In the genomic region with DNA sequence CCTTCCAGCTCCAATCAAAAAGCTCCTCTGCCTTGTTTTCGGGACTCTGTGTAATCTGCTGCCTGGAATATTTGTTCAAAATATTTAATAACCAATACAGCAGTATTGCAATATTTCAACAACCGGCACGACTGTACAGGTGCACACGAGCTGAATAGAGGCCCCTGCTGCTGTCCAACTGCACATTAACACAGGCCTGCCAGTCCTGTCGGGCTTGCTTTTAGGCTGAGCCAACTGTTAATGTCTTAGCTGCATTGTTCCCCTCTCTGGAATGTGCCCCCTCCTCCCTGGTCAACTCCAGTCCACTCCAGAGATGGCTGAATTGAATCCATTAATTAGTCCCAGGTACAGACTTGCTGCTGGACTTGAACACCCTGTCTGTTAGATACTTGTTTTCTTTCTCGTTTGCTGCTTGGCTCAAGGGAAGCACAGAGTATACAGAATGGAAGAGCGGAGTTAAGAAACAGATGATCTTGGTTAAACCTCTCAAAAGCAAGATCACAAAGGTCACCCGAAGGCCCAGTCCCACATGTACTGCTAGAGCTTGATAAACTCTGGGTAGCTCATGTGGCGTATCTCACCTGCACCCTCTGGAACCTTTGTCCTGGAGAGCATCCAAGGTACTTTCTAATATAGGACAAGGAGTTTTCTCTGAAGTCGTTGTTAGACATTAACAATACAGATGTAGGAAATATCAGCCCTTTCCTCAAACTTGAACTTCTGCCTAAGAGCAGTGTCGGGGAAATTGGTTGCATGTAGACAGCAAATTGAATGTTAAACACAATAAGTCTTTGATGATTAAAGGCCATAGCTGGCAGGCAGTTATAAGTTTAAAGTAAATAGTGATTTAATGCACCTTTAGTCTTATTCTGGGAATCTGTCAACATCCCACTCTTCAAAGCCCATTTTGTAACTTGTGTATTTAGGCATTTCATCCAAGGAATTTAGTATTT, we compare ENCODE assay signal across 1 cellular context.
A peak's percentile ranks its signal among the peaks of the same experiment; 100 is the strongest.
TF ChIP-seq lines count a peak whose summit lies in the region.

No MANE protein-coding gene starts in this region.

TF ChIP-seq in HepG2, 621 proteins besides CTCF, POLR2A, EP300 and RAD21 (continued from another document and continues in another):
- TF ChIP-seq ZNF44 (CRISPR knock-in tag; IDR thresholded peaks at IDR 0.05) = no peak
- TF ChIP-seq PITX1 (CRISPR knock-in tag; IDR thresholded peaks at IDR 0.05) = peak; percentile 77
- TF ChIP-seq GATAD2A (CRISPR knock-in tag; IDR thresholded peaks at IDR 0.05) = peak; percentile 70
- TF ChIP-seq, protein P1, sequence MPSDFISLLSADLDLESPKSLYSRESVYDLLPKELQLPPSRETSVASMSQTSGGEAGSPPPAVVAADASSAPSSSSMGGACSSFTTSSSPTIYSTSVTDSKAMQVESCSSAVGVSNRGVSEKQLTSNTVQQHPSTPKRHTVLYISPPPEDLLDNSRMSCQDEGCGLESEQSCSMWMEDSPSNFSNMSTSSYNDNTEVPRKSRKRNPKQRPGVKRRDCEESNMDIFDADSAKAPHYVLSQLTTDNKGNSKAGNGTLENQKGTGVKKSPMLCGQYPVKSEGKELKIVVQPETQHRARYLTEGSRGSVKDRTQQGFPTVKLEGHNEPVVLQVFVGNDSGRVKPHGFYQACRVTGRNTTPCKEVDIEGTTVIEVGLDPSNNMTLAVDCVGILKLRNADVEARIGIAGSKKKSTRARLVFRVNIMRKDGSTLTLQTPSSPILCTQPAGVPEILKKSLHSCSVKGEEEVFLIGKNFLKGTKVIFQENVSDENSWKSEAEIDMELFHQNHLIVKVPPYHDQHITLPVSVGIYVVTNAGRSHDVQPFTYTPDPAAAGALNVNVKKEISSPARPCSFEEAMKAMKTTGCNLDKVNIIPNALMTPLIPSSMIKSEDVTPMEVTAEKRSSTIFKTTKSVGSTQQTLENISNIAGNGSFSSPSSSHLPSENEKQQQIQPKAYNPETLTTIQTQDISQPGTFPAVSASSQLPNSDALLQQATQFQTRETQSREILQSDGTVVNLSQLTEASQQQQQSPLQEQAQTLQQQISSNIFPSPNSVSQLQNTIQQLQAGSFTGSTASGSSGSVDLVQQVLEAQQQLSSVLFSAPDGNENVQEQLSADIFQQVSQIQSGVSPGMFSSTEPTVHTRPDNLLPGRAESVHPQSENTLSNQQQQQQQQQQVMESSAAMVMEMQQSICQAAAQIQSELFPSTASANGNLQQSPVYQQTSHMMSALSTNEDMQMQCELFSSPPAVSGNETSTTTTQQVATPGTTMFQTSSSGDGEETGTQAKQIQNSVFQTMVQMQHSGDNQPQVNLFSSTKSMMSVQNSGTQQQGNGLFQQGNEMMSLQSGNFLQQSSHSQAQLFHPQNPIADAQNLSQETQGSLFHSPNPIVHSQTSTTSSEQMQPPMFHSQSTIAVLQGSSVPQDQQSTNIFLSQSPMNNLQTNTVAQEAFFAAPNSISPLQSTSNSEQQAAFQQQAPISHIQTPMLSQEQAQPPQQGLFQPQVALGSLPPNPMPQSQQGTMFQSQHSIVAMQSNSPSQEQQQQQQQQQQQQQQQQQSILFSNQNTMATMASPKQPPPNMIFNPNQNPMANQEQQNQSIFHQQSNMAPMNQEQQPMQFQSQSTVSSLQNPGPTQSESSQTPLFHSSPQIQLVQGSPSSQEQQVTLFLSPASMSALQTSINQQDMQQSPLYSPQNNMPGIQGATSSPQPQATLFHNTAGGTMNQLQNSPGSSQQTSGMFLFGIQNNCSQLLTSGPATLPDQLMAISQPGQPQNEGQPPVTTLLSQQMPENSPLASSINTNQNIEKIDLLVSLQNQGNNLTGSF (CRISPR knock-in tag; IDR thresholded peaks at IDR 0.05) = no peak
- TF ChIP-seq, protein P2, sequence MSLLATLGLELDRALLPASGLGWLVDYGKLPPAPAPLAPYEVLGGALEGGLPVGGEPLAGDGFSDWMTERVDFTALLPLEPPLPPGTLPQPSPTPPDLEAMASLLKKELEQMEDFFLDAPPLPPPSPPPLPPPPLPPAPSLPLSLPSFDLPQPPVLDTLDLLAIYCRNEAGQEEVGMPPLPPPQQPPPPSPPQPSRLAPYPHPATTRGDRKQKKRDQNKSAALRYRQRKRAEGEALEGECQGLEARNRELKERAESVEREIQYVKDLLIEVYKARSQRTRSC (CRISPR knock-in tag; IDR thresholded peaks at IDR 0.05; ENCODE audit: low read depth) = no peak
- TF ChIP-seq ZKSCAN1 (IDR thresholded peaks at IDR 0.05; ENCODE audit: low read length) = no peak
- TF ChIP-seq TRIM24 (CRISPR knock-in tag; IDR thresholded peaks at IDR 0.05) = 0 out of 2 replicates have a peak, but pooled peaks have one; percentile 10
- TF ChIP-seq ZNF792 (CRISPR knock-in tag; IDR thresholded peaks at IDR 0.05) = no peak; the same call in 1 of the 2 replicates
- 0 out of 2 replicates have a peak, but pooled peaks have one; percentile 85 for TF ChIP-seq SNAPC2 (CRISPR knock-in tag; IDR thresholded peaks at IDR 0.05)
- TF ChIP-seq MEF2D (CRISPR knock-in tag; IDR thresholded peaks at IDR 0.05) = peak; percentile 84
- TF ChIP-seq REPIN1 (CRISPR knock-in tag; IDR thresholded peaks at IDR 0.05; ENCODE audit: borderline replicate concordance, low read depth) = 0 out of 2 replicates have a peak, but pooled peaks have one; percentile 56
- TF ChIP-seq ZNF326 (CRISPR knock-in tag; IDR thresholded peaks at IDR 0.05; ENCODE audit: borderline replicate concordance) = no peak
- TF ChIP-seq NCOA2 (CRISPR knock-in tag; IDR thresholded peaks at IDR 0.05) = peak; percentile 95
- peak; percentile 15; the same call in 1 of the 2 replicates for TF ChIP-seq STAT5B (CRISPR knock-in tag; IDR thresholded peaks at IDR 0.05)
- TF ChIP-seq FOXC1 (CRISPR knock-in tag; IDR thresholded peaks at IDR 0.05; ENCODE audit: borderline replicate concordance) = 0 out of 2 replicates have a peak, but pooled peaks have one; percentile 43
- peak; percentile 69 for TF ChIP-seq ASH2L (IDR thresholded peaks at IDR 0.05; ENCODE audit: insufficient read length, low read depth, low read length)
- TF ChIP-seq MBD4 (IDR thresholded peaks at IDR 0.05; ENCODE audit: borderline replicate concordance, low read length) = peak; percentile 84; the same call in 1 of the 2 replicates
- TF ChIP-seq, protein P3, sequence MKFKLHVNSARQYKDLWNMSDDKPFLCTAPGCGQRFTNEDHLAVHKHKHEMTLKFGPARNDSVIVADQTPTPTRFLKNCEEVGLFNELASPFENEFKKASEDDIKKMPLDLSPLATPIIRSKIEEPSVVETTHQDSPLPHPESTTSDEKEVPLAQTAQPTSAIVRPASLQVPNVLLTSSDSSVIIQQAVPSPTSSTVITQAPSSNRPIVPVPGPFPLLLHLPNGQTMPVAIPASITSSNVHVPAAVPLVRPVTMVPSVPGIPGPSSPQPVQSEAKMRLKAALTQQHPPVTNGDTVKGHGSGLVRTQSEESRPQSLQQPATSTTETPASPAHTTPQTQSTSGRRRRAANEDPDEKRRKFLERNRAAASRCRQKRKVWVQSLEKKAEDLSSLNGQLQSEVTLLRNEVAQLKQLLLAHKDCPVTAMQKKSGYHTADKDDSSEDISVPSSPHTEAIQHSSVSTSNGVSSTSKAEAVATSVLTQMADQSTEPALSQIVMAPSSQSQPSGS (CRISPR knock-in tag; IDR thresholded peaks at IDR 0.05) = no peak
- no peak for TF ChIP-seq PHF21A (CRISPR knock-in tag; IDR thresholded peaks at IDR 0.05)
- TF ChIP-seq RBM22 (optimal IDR thresholded peaks at IDR 0.05; ENCODE audit: low read length) = no peak
- TF ChIP-seq, protein P4, sequence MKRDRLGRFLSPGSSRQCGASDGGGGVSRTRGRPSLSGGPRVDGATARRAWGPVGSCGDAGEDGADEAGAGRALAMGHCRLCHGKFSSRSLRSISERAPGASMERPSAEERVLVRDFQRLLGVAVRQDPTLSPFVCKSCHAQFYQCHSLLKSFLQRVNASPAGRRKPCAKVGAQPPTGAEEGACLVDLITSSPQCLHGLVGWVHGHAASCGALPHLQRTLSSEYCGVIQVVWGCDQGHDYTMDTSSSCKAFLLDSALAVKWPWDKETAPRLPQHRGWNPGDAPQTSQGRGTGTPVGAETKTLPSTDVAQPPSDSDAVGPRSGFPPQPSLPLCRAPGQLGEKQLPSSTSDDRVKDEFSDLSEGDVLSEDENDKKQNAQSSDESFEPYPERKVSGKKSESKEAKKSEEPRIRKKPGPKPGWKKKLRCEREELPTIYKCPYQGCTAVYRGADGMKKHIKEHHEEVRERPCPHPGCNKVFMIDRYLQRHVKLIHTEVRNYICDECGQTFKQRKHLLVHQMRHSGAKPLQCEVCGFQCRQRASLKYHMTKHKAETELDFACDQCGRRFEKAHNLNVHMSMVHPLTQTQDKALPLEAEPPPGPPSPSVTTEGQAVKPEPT (CRISPR knock-in tag; IDR thresholded peaks at IDR 0.05; ENCODE audit: low read depth) = no peak
- TF ChIP-seq, protein P5, sequence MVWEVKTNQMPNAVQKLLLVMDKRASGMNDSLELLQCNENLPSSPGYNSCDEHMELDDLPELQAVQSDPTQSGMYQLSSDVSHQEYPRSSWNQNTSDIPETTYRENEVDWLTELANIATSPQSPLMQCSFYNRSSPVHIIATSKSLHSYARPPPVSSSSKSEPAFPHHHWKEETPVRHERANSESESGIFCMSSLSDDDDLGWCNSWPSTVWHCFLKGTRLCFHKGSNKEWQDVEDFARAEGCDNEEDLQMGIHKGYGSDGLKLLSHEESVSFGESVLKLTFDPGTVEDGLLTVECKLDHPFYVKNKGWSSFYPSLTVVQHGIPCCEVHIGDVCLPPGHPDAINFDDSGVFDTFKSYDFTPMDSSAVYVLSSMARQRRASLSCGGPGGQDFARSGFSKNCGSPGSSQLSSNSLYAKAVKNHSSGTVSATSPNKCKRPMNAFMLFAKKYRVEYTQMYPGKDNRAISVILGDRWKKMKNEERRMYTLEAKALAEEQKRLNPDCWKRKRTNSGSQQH (CRISPR knock-in tag; IDR thresholded peaks at IDR 0.05; ENCODE audit: low read depth) = no peak
- TF ChIP-seq, protein P6, sequence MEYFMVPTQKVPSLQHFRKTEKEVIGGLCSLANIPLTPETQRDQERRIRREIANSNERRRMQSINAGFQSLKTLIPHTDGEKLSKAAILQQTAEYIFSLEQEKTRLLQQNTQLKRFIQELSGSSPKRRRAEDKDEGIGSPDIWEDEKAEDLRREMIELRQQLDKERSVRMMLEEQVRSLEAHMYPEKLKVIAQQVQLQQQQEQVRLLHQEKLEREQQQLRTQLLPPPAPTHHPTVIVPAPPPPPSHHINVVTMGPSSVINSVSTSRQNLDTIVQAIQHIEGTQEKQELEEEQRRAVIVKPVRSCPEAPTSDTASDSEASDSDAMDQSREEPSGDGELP (IDR thresholded peaks at IDR 0.05; ENCODE audit: borderline replicate concordance, low read depth) = peak; percentile 65; the same call in 1 of the 2 replicates
- TF ChIP-seq, protein P7, sequence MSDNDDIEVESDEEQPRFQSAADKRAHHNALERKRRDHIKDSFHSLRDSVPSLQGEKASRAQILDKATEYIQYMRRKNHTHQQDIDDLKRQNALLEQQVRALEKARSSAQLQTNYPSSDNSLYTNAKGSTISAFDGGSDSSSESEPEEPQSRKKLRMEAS (IDR thresholded peaks at IDR 0.05) = no peak; the same call in 1 of the 2 replicates
- 0 out of 2 replicates have a peak, but pooled peaks have one; percentile 17 for TF ChIP-seq MAFF (IDR thresholded peaks at IDR 0.05; ENCODE audit: low read depth, low read length)
- 0 out of 2 replicates have a peak, but pooled peaks have one; percentile 72 for TF ChIP-seq PAWR (CRISPR knock-in tag; IDR thresholded peaks at IDR 0.05; ENCODE audit: borderline replicate concordance)
- peak; percentile 92 for TF ChIP-seq HMG20A (CRISPR knock-in tag; IDR thresholded peaks at IDR 0.05; ENCODE audit: borderline replicate concordance)
- TF ChIP-seq, protein P8, sequence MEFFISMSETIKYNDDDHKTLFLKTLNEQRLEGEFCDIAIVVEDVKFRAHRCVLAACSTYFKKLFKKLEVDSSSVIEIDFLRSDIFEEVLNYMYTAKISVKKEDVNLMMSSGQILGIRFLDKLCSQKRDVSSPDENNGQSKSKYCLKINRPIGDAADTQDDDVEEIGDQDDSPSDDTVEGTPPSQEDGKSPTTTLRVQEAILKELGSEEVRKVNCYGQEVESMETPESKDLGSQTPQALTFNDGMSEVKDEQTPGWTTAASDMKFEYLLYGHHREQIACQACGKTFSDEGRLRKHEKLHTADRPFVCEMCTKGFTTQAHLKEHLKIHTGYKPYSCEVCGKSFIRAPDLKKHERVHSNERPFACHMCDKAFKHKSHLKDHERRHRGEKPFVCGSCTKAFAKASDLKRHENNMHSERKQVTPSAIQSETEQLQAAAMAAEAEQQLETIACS (CRISPR knock-in tag; IDR thresholded peaks at IDR 0.05) = no peak
- no peak for TF ChIP-seq ETV6 (CRISPR knock-in tag; conservative IDR thresholded peaks at IDR 0.05)
- TF ChIP-seq RBFOX2 (IDR thresholded peaks at IDR 0.05; ENCODE audit: low read depth, low read length) = no peak
- TF ChIP-seq YEATS4 (CRISPR knock-in tag; IDR thresholded peaks at IDR 0.05; ENCODE audit: borderline replicate concordance) = peak; percentile 20; the same call in 1 of the 2 replicates
- peak; percentile 98 for TF ChIP-seq TCF7 (IDR thresholded peaks at IDR 0.05; ENCODE audit: low read depth)
- peak; percentile 91 for TF ChIP-seq SMARCC2 (IDR thresholded peaks at IDR 0.05)
- 0 out of 2 replicates have a peak, but pooled peaks have one; percentile 18 for TF ChIP-seq ZNF350 (CRISPR knock-in tag; IDR thresholded peaks at IDR 0.05; ENCODE audit: borderline replicate concordance, low read depth)
- no peak for TF ChIP-seq DNMT3B (CRISPR knock-in tag; conservative IDR thresholded peaks at IDR 0.05)
- TF ChIP-seq ZNF724P (CRISPR knock-in tag; IDR thresholded peaks at IDR 0.05; ENCODE audit: borderline replicate concordance) = 0 out of 2 replicates have a peak, but pooled peaks have one; percentile 14
- TF ChIP-seq TEAD3 (CRISPR knock-in tag; optimal IDR thresholded peaks at IDR 0.05; ENCODE audit: borderline replicate concordance) = peak; percentile 94
- TF ChIP-seq NR1H2 (CRISPR knock-in tag; IDR thresholded peaks at IDR 0.05; ENCODE audit: borderline replicate concordance, low read depth) = no peak
- TF ChIP-seq ZNF605 (CRISPR knock-in tag; IDR thresholded peaks at IDR 0.05) = 0 out of 2 replicates have a peak, but pooled peaks have one; percentile 33
- peak; percentile 83 for TF ChIP-seq MED1 (CRISPR knock-in tag; IDR thresholded peaks at IDR 0.05)
- TF ChIP-seq HOXA3 (CRISPR knock-in tag; IDR thresholded peaks at IDR 0.05) = 0 out of 2 replicates have a peak, but pooled peaks have one; percentile 27
- 0 out of 2 replicates have a peak, but pooled peaks have one; percentile 10 for TF ChIP-seq SNAI1 (CRISPR knock-in tag; IDR thresholded peaks at IDR 0.05; ENCODE audit: borderline replicate concordance)
- peak; percentile 99 for TF ChIP-seq RARA (CRISPR knock-in tag; IDR thresholded peaks at IDR 0.05)
- TF ChIP-seq, protein P9, sequence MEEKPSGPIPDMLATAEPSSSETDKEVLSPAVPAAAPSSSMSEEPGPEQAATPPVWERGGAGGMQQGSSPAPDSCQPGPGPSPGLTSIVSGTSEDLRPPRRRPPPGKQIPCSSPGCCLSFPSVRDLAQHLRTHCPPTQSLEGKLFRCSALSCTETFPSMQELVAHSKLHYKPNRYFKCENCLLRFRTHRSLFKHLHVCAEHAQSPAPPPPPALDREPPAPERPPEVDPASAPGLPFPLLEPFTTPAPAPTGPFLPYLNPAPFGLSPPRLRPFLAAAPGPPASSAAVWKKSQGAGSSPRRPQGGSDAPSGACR (CRISPR knock-in tag; IDR thresholded peaks at IDR 0.05) = 0 out of 2 replicates have a peak, but pooled peaks have one; percentile 28
- no peak for TF ChIP-seq RFXAP (CRISPR knock-in tag; IDR thresholded peaks at IDR 0.05; ENCODE audit: borderline replicate concordance)
- TF ChIP-seq SUZ12 (IDR thresholded peaks at IDR 0.05; ENCODE audit: low read depth, low read length) = no peak
- peak; percentile 20 for TF ChIP-seq ZFY (CRISPR knock-in tag; IDR thresholded peaks at IDR 0.05)
- TF ChIP-seq LCORL (IDR thresholded peaks at IDR 0.05) = no peak
- TF ChIP-seq LCORL (CRISPR knock-in tag; IDR thresholded peaks at IDR 0.05) = no peak
- TF ChIP-seq FOSL1 (CRISPR knock-in tag; IDR thresholded peaks at IDR 0.05; ENCODE audit: borderline replicate concordance) = peak; percentile 31; the same call in 1 of the 2 replicates
- TF ChIP-seq SOX13 (IDR thresholded peaks at IDR 0.05) = peak; percentile 50
- TF ChIP-seq SOX13 (CRISPR knock-in tag; conservative IDR thresholded peaks at IDR 0.05 in 1 of 2, IDR thresholded peaks at IDR 0.05 in 1 of 2) = peak in 1 of 2 experiments; percentile 95; a peak in 2 of 4 replicates
